In genomic region chr6:98844244-98845161, GRCh38 we compare ENCODE assay signal across 10 cellular contexts. TPM values are rescaled to one million over a fixed set of nuclear protein-coding genes. Genes with fewer than 3 reads are reported as not detected.
DNase-seq lines count a peak whose midpoint lies in the region; ATAC-seq and TF ChIP-seq lines count a peak whose summit lies in the region.
"Had no signal": no experiment of that assay in that cellular context is flagged by ENCODE, and none has a peak within 500 bp of the region (broad histone marks: within the 10 kb centered on the region; RNA-seq: fewer than 3 reads in every experiment).

No MANE protein-coding gene starts in this region.

- no peak for ATAC-seq in activated CD8-positive, alpha-beta T cell treated with anti-CD3 and anti-CD28 coated beads, Interleukin-2, amount 10 ng/mL, durations not matched to agents 7 days and 5 days
- ATAC-seq in activated CD8-positive, alpha-beta T cell treated with anti-CD3 and anti-CD28 coated beads for 36 hours = no peak
- no peak for ATAC-seq in stimulated activated naive B cell treated with anti-CD40 and anti-IgM and Interleukin-4, amounts not matched to agents 10 μg/mL and 1 μg/mL and 100 μg/mL, for 72 hours (replicated peaks)
- ATAC-seq in HG03571 (IDR thresholded peaks at IDR 0.05; ENCODE audit: unreplicated experiment) = no peak
- ATAC-seq in GM21723 (IDR thresholded peaks at IDR 0.05; ENCODE audit: unreplicated experiment) = no peak

- no peak for DNase-seq in activated CD8-positive, alpha-beta T cell treated with anti-CD3 and anti-CD28 coated beads, Interleukin-2, amount 10 ng/mL, durations not matched to agents 7 days and 5 days
- DNase-seq in activated CD8-positive, alpha-beta T cell treated with anti-CD3 and anti-CD28 coated beads for 36 hours = no peak
- DNase-seq in SK-N-DZ (ENCODE audit: low spot score) = peak; percentile 47
- no peak for DNase-seq in stimulated activated naive B cell treated with anti-CD40 and anti-IgM and Interleukin-4, amounts not matched to agents 10 μg/mL and 1 μg/mL and 100 μg/mL, for 72 hours
- DNase-seq in HK-2 (ENCODE audit: unreplicated experiment) = no peak
- DNase-seq: HCEC 1CT had no signal

- H3K4me3 ChIP-seq in iPS-15b (ENCODE audit: low read depth, low read length) = peak overlapping the region; percentile 46

- TF ChIP-seq CTCF in activated CD8-positive, alpha-beta T cell treated with anti-CD3 and anti-CD28 coated beads for 36 hours (IDR thresholded peaks at IDR 0.05) = no peak

- H3K27me3 Mint-ChIP-seq in activated CD8-positive, alpha-beta T cell treated with anti-CD3 and anti-CD28 coated beads, Interleukin-2, amount 10 ng/mL, durations not matched to agents 7 days and 5 days (ENCODE audit: low read depth) = peaks cover 78% of the 10 kb centered on the region
- peaks cover 79% of the 10 kb centered on the region for H3K27me3 Mint-ChIP-seq in activated CD8-positive, alpha-beta T cell treated with anti-CD3 and anti-CD28 coated beads for 36 hours
- peaks cover 78 to 92% of the 10 kb centered on the region in 2 donors for H3K27me3 Mint-ChIP-seq in stimulated activated naive B cell treated with anti-CD40 and anti-IgM and Interleukin-4, amounts not matched to agents 10 μg/mL and 1 μg/mL and 100 μg/mL, for 72 hours

- no peaks in the 10 kb centered on the region for H3K36me3 ChIP-seq in iPS-15b (ENCODE audit: control insufficient read depth, insufficient read depth, low read length)

- H3K9ac ChIP-seq in iPS-15b (ENCODE audit: low read depth, low read length) = no peak overlapping the region

- peaks cover 6% of the 10 kb centered on the region for H3K4me1 ChIP-seq in iPS-15b (ENCODE audit: control insufficient read depth, insufficient read depth, low read length)

- peaks cover 1% of the 10 kb centered on the region for H3K36me3 Mint-ChIP-seq in activated CD8-positive, alpha-beta T cell treated with anti-CD3 and anti-CD28 coated beads, Interleukin-2, amount 10 ng/mL, durations not matched to agents 7 days and 5 days (ENCODE audit: low read depth)
- no peaks in the 10 kb centered on the region for H3K36me3 Mint-ChIP-seq in activated CD8-positive, alpha-beta T cell treated with anti-CD3 and anti-CD28 coated beads for 36 hours (ENCODE audit: low read depth)
- peaks cover 4 to 6% of the 10 kb centered on the region in 2 donors for H3K36me3 Mint-ChIP-seq in stimulated activated naive B cell treated with anti-CD40 and anti-IgM and Interleukin-4, amounts not matched to agents 10 μg/mL and 1 μg/mL and 100 μg/mL, for 72 hours

- CTCF ChIA-PET in activated CD8-positive, alpha-beta T cell treated with anti-CD3 and anti-CD28 coated beads, Interleukin-2, amount 10 ng/mL, durations not matched to agents 7 days and 5 days (lab: Charles Lee) = interaction anchor here (1.7 to 2.1 kb wide), 2 partner anchors 7 to 14 kb away, joined by 6 to 12 read pairs; no protein-coding TSS in a partner anchor
- CTCF ChIA-PET in activated CD8-positive, alpha-beta T cell treated with anti-CD3 and anti-CD28 coated beads for 36 hours (lab: Charles Lee) = interaction anchor here (0.9 to 1.9 kb wide), 5 partner anchors 14 to 1351 kb away, joined by 3 to 12 read pairs (median 4); no protein-coding TSS in a partner anchor

- H3K9me3 ChIP-seq in iPS-15b (ENCODE audit: control insufficient read depth, insufficient read depth, low read length) = no peaks in the 10 kb centered on the region

- peak overlapping the region; percentile 16 for H3K4me3 Mint-ChIP-seq in activated CD8-positive, alpha-beta T cell treated with anti-CD3 and anti-CD28 coated beads, Interleukin-2, amount 10 ng/mL, durations not matched to agents 7 days and 5 days
- H3K4me3 Mint-ChIP-seq in activated CD8-positive, alpha-beta T cell treated with anti-CD3 and anti-CD28 coated beads for 36 hours = no peak overlapping the region
- peak overlapping the region; percentile 48 to 81 for H3K4me3 Mint-ChIP-seq in stimulated activated naive B cell treated with anti-CD40 and anti-IgM and Interleukin-4, amounts not matched to agents 10 μg/mL and 1 μg/mL and 100 μg/mL, for 72 hours

- H3K4me1 Mint-ChIP-seq in activated CD8-positive, alpha-beta T cell treated with anti-CD3 and anti-CD28 coated beads, Interleukin-2, amount 10 ng/mL, durations not matched to agents 7 days and 5 days (ENCODE audit: low read depth) = peaks cover 15% of the 10 kb centered on the region
- H3K4me1 Mint-ChIP-seq in activated CD8-positive, alpha-beta T cell treated with anti-CD3 and anti-CD28 coated beads for 36 hours (ENCODE audit: low read depth) = peaks cover 10% of the 10 kb centered on the region
- H3K4me1 Mint-ChIP-seq in stimulated activated naive B cell treated with anti-CD40 and anti-IgM and Interleukin-4, amounts not matched to agents 10 μg/mL and 1 μg/mL and 100 μg/mL, for 72 hours = peaks cover 28 to 44% of the 10 kb centered on the region in 2 donors

- H3K27ac Mint-ChIP-seq in activated CD8-positive, alpha-beta T cell treated with anti-CD3 and anti-CD28 coated beads, Interleukin-2, amount 10 ng/mL, durations not matched to agents 7 days and 5 days = no peak overlapping the region
- no peak overlapping the region for H3K27ac Mint-ChIP-seq in activated CD8-positive, alpha-beta T cell treated with anti-CD3 and anti-CD28 coated beads for 36 hours
- H3K27ac Mint-ChIP-seq in stimulated activated naive B cell treated with anti-CD40 and anti-IgM and Interleukin-4, amounts not matched to agents 10 μg/mL and 1 μg/mL and 100 μg/mL, for 72 hours = peak overlapping the region; percentile 74

- H3K9me3 Mint-ChIP-seq in activated CD8-positive, alpha-beta T cell treated with anti-CD3 and anti-CD28 coated beads, Interleukin-2, amount 10 ng/mL, durations not matched to agents 7 days and 5 days (ENCODE audit: insufficient read depth) = no peaks in the 10 kb centered on the region
- no peaks in the 10 kb centered on the region for H3K9me3 Mint-ChIP-seq in activated CD8-positive, alpha-beta T cell treated with anti-CD3 and anti-CD28 coated beads for 36 hours
- H3K9me3 Mint-ChIP-seq in stimulated activated naive B cell treated with anti-CD40 and anti-IgM and Interleukin-4, amounts not matched to agents 10 μg/mL and 1 μg/mL and 100 μg/mL, for 72 hours = no peaks in the 10 kb centered on the region

- POLR2A ChIA-PET in activated CD8-positive, alpha-beta T cell treated with anti-CD3 and anti-CD28 coated beads, Interleukin-2, amount 10 ng/mL, durations not matched to agents 7 days and 5 days (lab: Charles Lee) = no interaction called here
- POLR2A ChIA-PET in activated CD8-positive, alpha-beta T cell treated with anti-CD3 and anti-CD28 coated beads for 36 hours (lab: Charles Lee) = no interaction called here

- intact Hi-C loops in activated CD8-positive, alpha-beta T cell treated with anti-CD3 and anti-CD28 coated beads for 36 hours (cut with micrococcal nuclease) = loop anchor here (1.0 kb wide), 1 partner anchor 1347 kb away; no protein-coding TSS in a partner anchor

- peaks cover 93% of the 10 kb centered on the region for H3K27me3 ChIP-seq in iPS-15b (ENCODE audit: control insufficient read depth, insufficient read depth, low read length)

RNA-seq across cellular contexts. Expression of gene POU3F2, which starts 10.1 kb away (rescaled TPM):
- total RNA-seq in activated CD8-positive, alpha-beta T cell treated with anti-CD3 and anti-CD28 coated beads, Interleukin-2, amount 10 ng/mL, durations not matched to agents 7 days and 5 days = not detected
- not detected for total RNA-seq in activated CD8-positive, alpha-beta T cell treated with anti-CD3 and anti-CD28 coated beads for 36 hours
- polyA plus RNA-seq in SK-N-DZ (2014; cell fraction: cytosol; rRNA removed) = 1.8 and 2.2 TPM in 2 replicates
- 1.1 and 1.4 TPM in 2 replicates for polyA plus RNA-seq in SK-N-DZ (2014; cell fraction: nucleus; rRNA removed)
- total RNA-seq: NCI-H460 had no signal
